In genomic region chr7:2098496-2098895, GRCh38 we compare ENCODE assay signal across 1 cellular context.
TF ChIP-seq lines count a peak whose summit lies in the region.

No MANE protein-coding gene starts in this region.

TF ChIP-seq in H1, 55 proteins besides CTCF, POLR2A, EP300 and RAD21:
- TF ChIP-seq CEBPB (IDR thresholded peaks at IDR 0.05; ENCODE audit: low read depth, low read length) (no peak), TBP (IDR thresholded peaks at IDR 0.05; ENCODE audit: low read depth, low read length) (no peak), BCL11A (IDR thresholded peaks at IDR 0.05; ENCODE audit: low read depth in 2 of 2, low read length in 2 of 2) (no peak), SP2 (IDR thresholded peaks at IDR 0.05; ENCODE audit: low read length) (no peak), NRF1 (IDR thresholded peaks at IDR 0.05; ENCODE audit: low read depth, low read length) (no peak), FOSL1 (IDR thresholded peaks at IDR 0.05; ENCODE audit: insufficient read depth, low read depth, low read length) (no peak), POU5F1 (IDR thresholded peaks at IDR 0.05; ENCODE audit: low read depth, low read length) (no peak), GABPA (IDR thresholded peaks at IDR 0.05; ENCODE audit: borderline replicate concordance, insufficient read depth, low read length) (no peak), HDAC6 (IDR thresholded peaks at IDR 0.05; ENCODE audit: low read depth, low read length) (no peak), ZNF274 (IDR thresholded peaks at IDR 0.05; ENCODE audit: borderline replicate concordance, extremely low read depth, low read length) (no peak), ATF3 (IDR thresholded peaks at IDR 0.05; ENCODE audit: insufficient read depth, low read depth, low read length) (no peak)
